25 cellular contexts compared by ENCODE assay signal in the genomic region with DNA sequence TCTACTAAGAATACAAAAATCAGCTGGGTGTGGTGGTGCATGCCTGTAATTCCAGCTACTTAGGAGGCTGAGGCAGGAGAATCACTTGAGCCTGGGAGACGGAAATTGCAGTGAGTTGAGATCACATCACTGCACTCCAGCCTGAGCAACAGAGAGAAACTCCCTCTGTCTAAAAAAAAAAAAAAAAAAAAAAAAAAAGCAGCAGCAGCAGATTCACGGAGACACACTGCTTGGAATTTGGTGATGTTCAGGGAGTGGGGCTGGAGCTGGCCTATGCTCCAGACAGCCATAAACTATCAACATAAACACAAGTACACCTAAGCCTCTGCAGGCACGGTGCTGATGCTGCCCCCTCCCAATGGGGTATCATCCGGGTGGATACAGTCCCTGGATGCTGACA. TPM values are rescaled to one million over a fixed set of nuclear protein-coding genes. Genes with fewer than 3 reads are reported as not detected.
A peak's percentile ranks its signal among the peaks of the same experiment; 100 is the strongest.
DNase-seq lines count a peak whose midpoint lies in the region; ATAC-seq and TF ChIP-seq lines count a peak whose summit lies in the region.
"Had no signal": no experiment of that assay in that cellular context is flagged by ENCODE, and none has a peak within 500 bp of the region (broad histone marks: within the 10 kb centered on the region; RNA-seq: fewer than 3 reads in every experiment).

No MANE protein-coding gene starts in this region.

- POLR2A ChIA-PET in SK-N-SH (lab: Yijun Ruan, JAX) = no interaction called here

- no peak overlapping the region for H3K9ac ChIP-seq in SK-N-SH

- H3K9me3 ChIP-seq in SK-N-SH = no peaks in the 10 kb centered on the region
- H3K9me3 ChIP-seq: HAP-1, tibial nerve had no signal

- H3K27ac ChIP-seq in SK-N-SH (ENCODE audit: low read depth in 2 of 2, low read length in 1 of 2) = no peak overlapping the region
- H3K27ac ChIP-seq: epithelial cell of prostate had no signal

- peaks cover 5% of the 10 kb centered on the region for H3F3A ChIP-seq in SK-N-SH (replicated peaks; ENCODE audit: insufficient read depth)

- intact Hi-C loops in posterior vena cava (cut with DNase I) = no loop called here

- H3K9me2 ChIP-seq in SK-N-SH = no peaks in the 10 kb centered on the region

- ATAC-seq in HG03439 (IDR thresholded peaks at IDR 0.05; ENCODE audit: unreplicated experiment) (no peak), GM18909 (IDR thresholded peaks at IDR 0.05; ENCODE audit: poor library complexity, unreplicated experiment) (no peak)
- ATAC-seq: activated T-helper 17 cell treated with anti-CD3 and anti-CD28 coated beads, Interleukin-2, amount 50 U/mL, for 72 hours; PC-3; sciatic nerve had no signal

- H3K36me3 ChIP-seq in SK-N-SH (replicated peaks in 1 of 2; ENCODE audit: control insufficient read depth in 1 of 2, insufficient read depth in 2 of 2, low read length in 1 of 2) = no peaks in the 10 kb centered on the region
- H3K36me3 ChIP-seq: HAP-1, tibial nerve had no signal

- TF ChIP-seq CTCF in SK-N-SH (IDR thresholded peaks at IDR 0.05) = no peak
- TF ChIP-seq CTCF in fibroblast of pulmonary artery (IDR thresholded peaks at IDR 0.05; ENCODE audit: low read length, missing control alignments) = no peak

- CTCF ChIA-PET in SK-N-SH (lab: Yijun Ruan, JAX) = no interaction called here

- DNase-seq in GM04504 (ENCODE audit: low read depth) (peak; percentile 35), SK-N-SH (no peak), fibroblast of pulmonary artery (ENCODE audit: low read depth) (peak; percentile 45), posterior vena cava (ENCODE audit: low spot score) (peak; percentile 36), anterior cingulate cortex (lab: John Stamatoyannopoulos, UW) (no peak)
- DNase-seq: activated CD4-positive, alpha-beta T cell treated with anti-CD3 and anti-CD28 coated beads, Interleukin-2, amount 50 U/mL, for 1 hour; CD4-positive, alpha-beta memory T cell; DMS 273 treated with DMSO at 0.1 percent for 48 hours; foreskin melanocyte; GDM1; hippocampal formation; immature natural killer cell; NCI-H2081; NCI-H510A; PC-3; posterior cingulate gyrus; Right ventricle myocardium superior; T-helper 9 cell had no signal

- TF ChIP-seq EP300 in SK-N-SH (IDR thresholded peaks at IDR 0.05; ENCODE audit: borderline replicate concordance in 1 of 2, low read depth in 1 of 2, low read length in 1 of 2) = no peak

- H3K4me3 ChIP-seq in SK-N-SH (ENCODE audit: low read depth in 2 of 2, low read length in 1 of 2) (no peak overlapping the region), fibroblast of pulmonary artery (replicated peaks; ENCODE audit: low read depth, low read length) (no peak overlapping the region)
- H3K4me3 ChIP-seq: HAP-1, tibial nerve had no signal

- 79% methylated on average over 4 of the region's 4 CpGs for WGBS in SK-N-SH (ENCODE audit: low lambda C conversion rate)

- H3K27me3 ChIP-seq in SK-N-SH (ENCODE audit: insufficient read depth) = no peaks in the 10 kb centered on the region
- H3K27me3 ChIP-seq: tibial nerve had no signal

- TF ChIP-seq RAD21 in SK-N-SH (IDR thresholded peaks at IDR 0.05; ENCODE audit: low read length) = no peak

- no peak overlapping the region for H3K4me2 ChIP-seq in SK-N-SH

- H2AFZ ChIP-seq in SK-N-SH (ENCODE audit: low read depth) = peak overlapping the region; percentile 72; the same call in 1 of the 2 replicates

- H4K20me1 ChIP-seq in SK-N-SH (ENCODE audit: insufficient read depth) = no peaks in the 10 kb centered on the region

- peaks cover 0 to 39% of the 10 kb centered on the region in 2 experiments; a peak in 2 of 4 replicates for H3K4me1 ChIP-seq in SK-N-SH (ENCODE audit: control insufficient read depth in 1 of 2, insufficient read depth in 2 of 2, low read depth in 1 of 2, low read length in 1 of 2)
- H3K4me1 ChIP-seq: HAP-1 had no signal

- H3K79me2 ChIP-seq in SK-N-SH (ENCODE audit: insufficient read depth) = no peaks in the 10 kb centered on the region

TF ChIP-seq in SK-N-SH, 30 proteins besides CTCF, POLR2A, EP300 and RAD21:
- TF ChIP-seq SIN3A (IDR thresholded peaks at IDR 0.05; ENCODE audit: borderline replicate concordance, low read depth, low read length) (no peak), CHD2 (IDR thresholded peaks at IDR 0.05; ENCODE audit: low read length, partially characterized antibody) (no peak), GATA2 (CRISPR knock-in tag; IDR thresholded peaks at IDR 0.05) (no peak), YY1 (IDR thresholded peaks at IDR 0.05; ENCODE audit: low read depth) (no peak), JUND (IDR thresholded peaks at IDR 0.05) (no peak), RFX5 (IDR thresholded peaks at IDR 0.05; ENCODE audit: low read length) (no peak), POLR2AphosphoS5 (IDR thresholded peaks at IDR 0.05; ENCODE audit: low read depth, low read length) (no peak), RXRA (IDR thresholded peaks at IDR 0.05; ENCODE audit: borderline replicate concordance, low read depth) (no peak), MEF2A (IDR thresholded peaks at IDR 0.05; ENCODE audit: borderline replicate concordance, low read depth) (no peak), SMC3 (IDR thresholded peaks at IDR 0.05; ENCODE audit: low read depth, low read length) (no peak)
- TF ChIP-seq, protein P1, sequence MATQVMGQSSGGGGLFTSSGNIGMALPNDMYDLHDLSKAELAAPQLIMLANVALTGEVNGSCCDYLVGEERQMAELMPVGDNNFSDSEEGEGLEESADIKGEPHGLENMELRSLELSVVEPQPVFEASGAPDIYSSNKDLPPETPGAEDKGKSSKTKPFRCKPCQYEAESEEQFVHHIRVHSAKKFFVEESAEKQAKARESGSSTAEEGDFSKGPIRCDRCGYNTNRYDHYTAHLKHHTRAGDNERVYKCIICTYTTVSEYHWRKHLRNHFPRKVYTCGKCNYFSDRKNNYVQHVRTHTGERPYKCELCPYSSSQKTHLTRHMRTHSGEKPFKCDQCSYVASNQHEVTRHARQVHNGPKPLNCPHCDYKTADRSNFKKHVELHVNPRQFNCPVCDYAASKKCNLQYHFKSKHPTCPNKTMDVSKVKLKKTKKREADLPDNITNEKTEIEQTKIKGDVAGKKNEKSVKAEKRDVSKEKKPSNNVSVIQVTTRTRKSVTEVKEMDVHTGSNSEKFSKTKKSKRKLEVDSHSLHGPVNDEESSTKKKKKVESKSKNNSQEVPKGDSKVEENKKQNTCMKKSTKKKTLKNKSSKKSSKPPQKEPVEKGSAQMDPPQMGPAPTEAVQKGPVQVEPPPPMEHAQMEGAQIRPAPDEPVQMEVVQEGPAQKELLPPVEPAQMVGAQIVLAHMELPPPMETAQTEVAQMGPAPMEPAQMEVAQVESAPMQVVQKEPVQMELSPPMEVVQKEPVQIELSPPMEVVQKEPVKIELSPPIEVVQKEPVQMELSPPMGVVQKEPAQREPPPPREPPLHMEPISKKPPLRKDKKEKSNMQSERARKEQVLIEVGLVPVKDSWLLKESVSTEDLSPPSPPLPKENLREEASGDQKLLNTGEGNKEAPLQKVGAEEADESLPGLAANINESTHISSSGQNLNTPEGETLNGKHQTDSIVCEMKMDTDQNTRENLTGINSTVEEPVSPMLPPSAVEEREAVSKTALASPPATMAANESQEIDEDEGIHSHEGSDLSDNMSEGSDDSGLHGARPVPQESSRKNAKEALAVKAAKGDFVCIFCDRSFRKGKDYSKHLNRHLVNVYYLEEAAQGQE (IDR thresholded peaks at IDR 0.05; ENCODE audit: low read depth, low read length) = no peak

RNA-seq across cellular contexts. Expression of a gene that starts 39.6 kb away (rescaled TPM):
- polyA plus RNA-seq in SK-N-SH (2012; rRNA removed) = 25.0 and 36.1 TPM in 2 replicates
- polyA plus RNA-seq in SK-N-SH (2012; cell fraction: cytosol; rRNA removed) = 39.7 and 42.9 TPM in 2 replicates
- 11.5 and 30.5 TPM in 2 replicates for polyA plus RNA-seq in SK-N-SH (2012; cell fraction: nucleus; rRNA removed)
- 10 to 100 TPM; 37.9 to 45.6 TPM for total RNA-seq in posterior vena cava

Comparison
In these comparisons a context has a peak if more than half of its experiments do, and no peak if none do; other contexts are left out.
1. DNase-seq: peak in GM04504 (single experiment), fibroblast of pulmonary artery (single experiment) and posterior vena cava (single experiment); none in SK-N-SH (single experiment) and anterior cingulate cortex (0 of 58).